8 cellular contexts compared by ENCODE assay signal in the genomic region with DNA sequence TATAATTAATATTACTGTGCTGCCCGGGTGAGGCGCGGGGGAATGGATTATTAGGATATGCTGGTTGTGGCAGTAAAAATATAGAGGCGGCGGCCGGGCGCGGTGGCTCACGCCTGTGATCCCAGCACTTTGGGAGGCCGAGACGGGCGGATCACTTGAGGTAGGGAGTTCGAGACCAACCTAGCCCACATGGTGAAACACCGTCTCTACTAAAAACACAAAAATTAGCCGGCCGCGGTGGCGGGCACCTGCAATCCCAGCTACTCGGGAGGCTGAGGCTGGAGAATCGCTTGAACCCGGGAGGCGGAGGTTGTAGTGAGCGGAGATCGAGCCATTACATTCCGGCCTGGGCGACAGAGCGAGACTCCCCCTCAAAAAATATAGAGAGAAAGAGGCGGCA. TPM values are rescaled to one million over a fixed set of nuclear protein-coding genes. Genes with fewer than 3 reads are reported as not detected.
A peak's percentile ranks its signal among the peaks of the same experiment; 100 is the strongest.
DNase-seq lines count a peak whose midpoint lies in the region; ATAC-seq, FAIRE-seq and TF ChIP-seq lines count a peak whose summit lies in the region.
"Not testable (repeated sequence)": the region's sequence is repeated elsewhere in the genome, so short reads cannot be mapped to it uniquely, and the experiment has no call there.

No MANE protein-coding gene starts in this region.

- TF ChIP-seq RAD21 in A549 (conservative IDR thresholded peaks at IDR 0.05 in 1 of 2, IDR thresholded peaks at IDR 0.05 in 1 of 2): not testable (repeated sequence)

- H3K4me1 ChIP-seq in A549: peaks cover 15% of the 10 kb centered on the region
- H3K4me1 ChIP-seq in Panc1 (ENCODE audit: control insufficient read depth, insufficient read depth, low read length): peaks cover 23% of the 10 kb centered on the region
- H3K4me1 ChIP-seq in left ventricle myocardium inferior: peaks cover 12% of the 10 kb centered on the region

- ATAC-seq in A549; Panc1; activated T-cell treated with anti-CD3 and anti-CD28 coated beads, Interleukin-2, amount 50 U/mL, for 4 hours; natural killer cell; stimulated activated effector memory CD8-positive, alpha-beta T cell treated with anti-CD3 and anti-CD28 coated beads, Interleukin-12 subunit alpha, Interleukin-12 subunit beta, amount 100 ng/mL, for 72 hours: not testable (repeated sequence)

- peak overlapping the region; percentile 91 to 96 for H3K27ac Mint-ChIP-seq in natural killer cell
- peak overlapping the region; percentile 97 for H3K27ac Mint-ChIP-seq in stimulated activated effector memory CD8-positive, alpha-beta T cell treated with anti-CD3 and anti-CD28 coated beads, Interleukin-12 subunit alpha, Interleukin-12 subunit beta, amount 100 ng/mL, for 72 hours

- in situ Hi-C loops in Panc1 (cut with HindIII; ENCODE audit: low pct_unique_long_range_greater_than_20kb, low sequenced_read_pairs): not testable (repeated sequence)

- BruUV-seq in Panc1 (replicated peaks; lab: Mats Ljungman, UMichigan): not testable (repeated sequence)

- H3K9me3 ChIP-seq in A549; Panc1 (ENCODE audit: control insufficient read depth, insufficient read depth, low read depth, low read length); left ventricle myocardium inferior (replicated peaks): not testable (repeated sequence)

- DNase-seq in A549 (ENCODE audit: low read depth in 1 of 2, low spot score in 1 of 2); GM12865 (ENCODE audit: low read depth); Panc1 (ENCODE audit: low read depth, low spot score); activated T-cell treated with anti-CD3 and anti-CD28 coated beads, Interleukin-2, amount 50 U/mL, for 4 hours; choroid plexus epithelial cell (ENCODE audit: low read depth); natural killer cell; stimulated activated effector memory CD8-positive, alpha-beta T cell treated with anti-CD3 and anti-CD28 coated beads, Interleukin-12 subunit alpha, Interleukin-12 subunit beta, amount 100 ng/mL, for 72 hours (ENCODE audit: low spot score in 2 of 2): not testable (repeated sequence)
- peak; percentile 13 for DNase-seq in left ventricle myocardium inferior

- H3K4me2 ChIP-seq in A549: peak overlapping the region; percentile 92

- peaks cover 25% of the 10 kb centered on the region for H3K4me1 Mint-ChIP-seq in activated T-cell treated with anti-CD3 and anti-CD28 coated beads, Interleukin-2, amount 50 U/mL, for 4 hours (ENCODE audit: low read depth)
- peaks cover 14 to 34% of the 10 kb centered on the region in 2 donors for H3K4me1 Mint-ChIP-seq in natural killer cell
- peaks cover 19% of the 10 kb centered on the region for H3K4me1 Mint-ChIP-seq in stimulated activated effector memory CD8-positive, alpha-beta T cell treated with anti-CD3 and anti-CD28 coated beads, Interleukin-12 subunit alpha, Interleukin-12 subunit beta, amount 100 ng/mL, for 72 hours

- intact Hi-C loops in Panc1 (cut with micrococcal nuclease; ENCODE audit: unreplicated experiment); left ventricle myocardium inferior (cut with micrococcal nuclease); natural killer cell (cut with micrococcal nuclease): not testable (repeated sequence)

- TF ChIP-seq POLR2A in A549 (IDR thresholded peaks at IDR 0.05; ENCODE audit: low read length): not testable (repeated sequence)

- TF ChIP-seq CTCF in A549 (IDR thresholded peaks at IDR 0.05); GM12865 (IDR thresholded peaks at IDR 0.05; ENCODE audit: insufficient read depth, low read depth, low read length, missing control alignments); Panc1 (IDR thresholded peaks at IDR 0.05); choroid plexus epithelial cell (conservative IDR thresholded peaks at IDR 0.05; ENCODE audit: low read depth, low read length); left ventricle myocardium inferior (IDR thresholded peaks at IDR 0.05; ENCODE audit: borderline replicate concordance); natural killer cell (IDR thresholded peaks at IDR 0.05): not testable (repeated sequence)

- CTCF ChIA-PET in A549 (lab: Yijun Ruan, JAX); Panc1 (lab: Charles Lee): not testable (repeated sequence)

- H3K4me3 ChIP-seq in A549: peak overlapping the region; percentile 49
- H3K4me3 ChIP-seq in GM12865 (ENCODE audit: low read depth, low read length): peak overlapping the region; percentile 98
- peak overlapping the region; percentile 88 to 90 for H3K4me3 ChIP-seq in Panc1 (ENCODE audit: low read depth in 2 of 2, low read length in 2 of 2)
- peak overlapping the region; percentile 80 for H3K4me3 ChIP-seq in choroid plexus epithelial cell (ENCODE audit: low read depth, low read length)
- H3K4me3 ChIP-seq in left ventricle myocardium inferior: peak overlapping the region; percentile 76

- H3K36me3 ChIP-seq in Panc1 (ENCODE audit: control insufficient read depth, insufficient read depth, low read length); left ventricle myocardium inferior: not testable (repeated sequence)

- not testable (repeated sequence) for H3K27me3 Mint-ChIP-seq in activated T-cell treated with anti-CD3 and anti-CD28 coated beads, Interleukin-2, amount 50 U/mL, for 4 hours (ENCODE audit: low read depth); natural killer cell (ENCODE audit: low read depth in 2 of 2)

- not testable (repeated sequence) for TF ChIP-seq EP300 in A549 (IDR thresholded peaks at IDR 0.05)

- H3K36me3 Mint-ChIP-seq in activated T-cell treated with anti-CD3 and anti-CD28 coated beads, Interleukin-2, amount 50 U/mL, for 4 hours (ENCODE audit: insufficient read depth); natural killer cell; stimulated activated effector memory CD8-positive, alpha-beta T cell treated with anti-CD3 and anti-CD28 coated beads, Interleukin-12 subunit alpha, Interleukin-12 subunit beta, amount 100 ng/mL, for 72 hours: not testable (repeated sequence)

- not testable (repeated sequence) for FAIRE-seq in A549 (lab: Jason Lieb, UNC)

- peak overlapping the region; percentile 92 for H3K4me3 Mint-ChIP-seq in activated T-cell treated with anti-CD3 and anti-CD28 coated beads, Interleukin-2, amount 50 U/mL, for 4 hours
- peak overlapping the region; percentile 97 for H3K4me3 Mint-ChIP-seq in natural killer cell
- peak overlapping the region; percentile 84 for H3K4me3 Mint-ChIP-seq in stimulated activated effector memory CD8-positive, alpha-beta T cell treated with anti-CD3 and anti-CD28 coated beads, Interleukin-12 subunit alpha, Interleukin-12 subunit beta, amount 100 ng/mL, for 72 hours

- POLR2A ChIA-PET in A549 (lab: Yijun Ruan, JAX): interaction anchor here (0.8 kb wide), 1 partner anchor 8 kb away, joined by 3 read pairs; no protein-coding TSS in a partner anchor
- POLR2A ChIA-PET in Panc1 (lab: Charles Lee): not testable (repeated sequence)

- peak overlapping the region; percentile 81 to 91; a peak in 5 of 6 replicates for H3K27ac ChIP-seq in A549
- peak overlapping the region; percentile 96 for H3K27ac ChIP-seq in Panc1 (ENCODE audit: low read length)
- not testable (repeated sequence) for H3K27ac ChIP-seq in left ventricle myocardium inferior (replicated peaks)

- 80% methylated on average over 28 of the region's 28 CpGs for WGBS in A549 (ENCODE audit: missing lambda C conversion rate)

- not testable (repeated sequence) for H3K9me3 Mint-ChIP-seq in activated T-cell treated with anti-CD3 and anti-CD28 coated beads, Interleukin-2, amount 50 U/mL, for 4 hours; natural killer cell; stimulated activated effector memory CD8-positive, alpha-beta T cell treated with anti-CD3 and anti-CD28 coated beads, Interleukin-12 subunit alpha, Interleukin-12 subunit beta, amount 100 ng/mL, for 72 hours

- not testable (repeated sequence) for H3K27me3 ChIP-seq in Panc1 (ENCODE audit: control insufficient read depth, insufficient read depth, low read length); left ventricle myocardium inferior (ENCODE audit: low read depth)

RNA-seq across cellular contexts. Expression of a gene that starts 0.6 kb away (rescaled TPM):
- polyA plus RNA-seq in A549 (2011; rRNA removed) (4.4 TPM in 2 replicates), A549 (2017; fragmentation: RNase III; extraction: RNeasy Plus Mini Kit Qiagen cat#74134 plus additional on column Dnase treatment) (2.1 to 2.6 TPM (median 2.1 TPM) in 3 replicates)
- polyA plus RNA-seq in A549 (2012; cell fraction: cytosol; rRNA removed): 0.71 TPM in 2 replicates
- 1.8 and 3.0 TPM in 2 replicates for polyA plus RNA-seq in A549 (2012; cell fraction: nucleus; rRNA removed)
- 4.2 and 4.6 TPM in 2 replicates for polyA minus RNA-seq in A549 (2011; rRNA and poly(A)+ RNA removed)
- total RNA-seq in Panc1 (2021; ENCODE audit: unreplicated experiment) (15.8 TPM), left ventricle myocardium inferior (3.5 TPM), natural killer cell (10 to 100 TPM in 2 of 3 donors, 1 to 10 TPM in 1; 8.9 to 17.4 (median 14.2) TPM)
- polyA plus RNA-seq in Panc1 (2012; ENCODE audit: insufficient read length): 4.2 TPM
- 1 to 10 TPM; 2.4 to 3.5 (median 3.2) TPM for total RNA-seq in activated T-cell treated with anti-CD3 and anti-CD28 coated beads, Interleukin-2, amount 50 U/mL, for 4 hours
